ENCODE assay signal across 1 cellular context in genomic region chr21:43777953-43778352, GRCh38.
TF ChIP-seq lines count a peak whose summit lies in the region.

No MANE protein-coding gene starts in this region.

TF ChIP-seq in K562, 482 proteins besides CTCF, POLR2A, EP300 and RAD21:
- TF ChIP-seq ZNF311 (CRISPR knock-in tag; IDR thresholded peaks at IDR 0.05): no peak
- no peak for TF ChIP-seq ZNF282 (CRISPR knock-in tag; IDR thresholded peaks at IDR 0.05)
- no peak for TF ChIP-seq RREB1 (CRISPR knock-in tag; IDR thresholded peaks at IDR 0.05)
- TF ChIP-seq MCM3 (IDR thresholded peaks at IDR 0.05): no peak
